In the genomic region with DNA sequence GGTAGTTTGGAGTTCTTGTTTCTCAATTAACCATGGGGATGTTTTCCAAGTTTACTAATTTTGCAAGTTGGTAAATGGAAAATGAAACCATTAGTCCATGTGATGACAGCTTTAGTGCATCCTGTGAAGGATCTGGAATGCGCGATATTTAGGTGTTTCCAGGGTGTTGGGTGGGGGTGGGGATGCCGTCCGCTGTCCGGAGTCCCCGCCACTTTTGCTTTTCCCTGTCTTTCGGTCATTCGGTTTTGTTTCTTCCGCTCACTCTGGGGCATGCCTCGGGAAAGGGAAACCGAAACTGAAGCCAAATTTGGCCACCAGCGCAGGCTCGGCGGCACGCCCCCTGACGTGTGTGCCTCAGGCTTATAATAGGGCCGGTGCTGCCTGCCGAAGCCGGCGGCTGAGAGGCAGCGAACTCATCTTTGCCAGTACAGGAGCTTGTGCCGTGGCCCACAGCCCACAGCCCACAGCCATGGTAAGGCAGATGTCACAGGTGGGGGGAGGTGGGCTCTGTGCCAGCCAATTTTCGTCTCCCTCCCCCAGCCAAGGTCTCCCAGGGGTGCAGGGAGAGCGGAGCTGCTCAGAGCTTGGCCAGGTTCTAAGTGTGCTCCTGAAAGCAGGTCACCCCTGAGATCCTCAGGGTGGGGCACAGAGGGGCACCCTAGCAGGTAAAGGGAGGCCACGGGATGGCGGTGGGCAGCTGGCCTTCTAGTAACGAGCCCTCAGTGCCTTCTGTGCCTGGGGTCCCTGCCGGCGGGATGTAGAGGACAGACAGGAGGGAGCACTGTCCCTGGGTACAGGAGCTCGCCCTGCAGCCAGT, we compare ENCODE assay signal across 8 cellular contexts. TPM values are rescaled to one million over a fixed set of nuclear protein-coding genes. Genes with fewer than 3 reads are reported as not detected.
DNase-seq lines count a peak whose midpoint lies in the region; ATAC-seq and FAIRE-seq lines count a peak whose summit lies in the region.

TSS of gene ISG15 (plus strand) at position 393 of the 817 bp plus-strand sequence. CDS start at position 470, 77 bp downstream.

- peak; percentile 72 for DNase-seq in GM19239 (ENCODE audit: insufficient read length, low spot score)
- peak; percentile 98 for DNase-seq in OCI-M1 (lab: John Stamatoyannopoulos, UW)
- peak; percentile 88 for DNase-seq in activated T-cell treated with anti-CD3 and anti-CD28 coated beads, Interleukin-2, amount 50 U/mL, for 1 hour
- peak; percentile 69 for DNase-seq in stimulated activated CD8-positive, alpha-beta memory T cell treated with anti-CD3 and anti-CD28 coated beads, Interleukin-7, amount 100 ng/mL, for 24 hours (ENCODE audit: low read depth)

- H3K9me3 ChIP-seq in BLaER1 treated with 17β-estradiol and CSF1 and Interleukin-3, amounts not matched to agents 10 nM and 100 nM (replicated peaks in 1 of 11) = peaks cover 0 to 6% (median 0%) of the 10 kb centered on the region in 11 experiments; a peak in 3 of 22 replicates
- H3K9me3 ChIP-seq in esophagus (ENCODE audit: control insufficient read depth in 2 of 2, insufficient read depth in 1 of 2, low read depth in 1 of 2, low read length in 1 of 2) (no peaks in the 10 kb centered on the region), muscle layer of colon (ENCODE audit: low read length) (no peaks in the 10 kb centered on the region)

- H4K20me1 ChIP-seq in BLaER1 treated with 17β-estradiol and CSF1 and Interleukin-3, amounts not matched to agents 10 nM and 100 nM = no peaks in the 10 kb centered on the region

- WGBS in esophagus, 2 donors = 3 to 4% methylated on average over 29 to 30 of the region's 30 CpGs

- peak within 1 kb of the TSS; percentile 70 to 82 (median 79) for H3K9ac ChIP-seq in BLaER1 treated with 17β-estradiol and CSF1 and Interleukin-3, amounts not matched to agents 10 nM and 100 nM
- H3K9ac ChIP-seq in muscle layer of colon (ENCODE audit: low read length) = peak within 1 kb of the TSS; percentile 83

- peaks cover 0 to 12% (median 0%) of the 10 kb centered on the region in 11 experiments; a peak in 5 of 22 replicates for H3K27me3 ChIP-seq in BLaER1 treated with 17β-estradiol and CSF1 and Interleukin-3, amounts not matched to agents 10 nM and 100 nM
- no peaks in the 10 kb centered on the region for H3K27me3 ChIP-seq in esophagus (ENCODE audit: control insufficient read depth in 1 of 2, insufficient read depth in 2 of 2, low read length in 2 of 2)
- H3K27me3 ChIP-seq in muscle layer of colon (ENCODE audit: control insufficient read depth in 1 of 2, insufficient read depth in 2 of 2, low read length in 2 of 2) = no peaks in the 10 kb centered on the region

- H3K27ac ChIP-seq in BLaER1 treated with 17β-estradiol and CSF1 and Interleukin-3, amounts not matched to agents 10 nM and 100 nM = peak within 1 kb of the TSS; percentile 36 to 84 (median 78); a peak in 21 of 22 replicates
- peak within 1 kb of the TSS; percentile 81 to 90 for H3K27ac ChIP-seq in esophagus (ENCODE audit: low read depth in 2 of 2, low read length in 1 of 2)
- peak within 1 kb of the TSS; percentile 81 for H3K27ac ChIP-seq in muscle layer of colon (ENCODE audit: low read depth, low read length)

- peak within 1 kb of the TSS; percentile 94 to 99 (median 97) for H3K4me2 ChIP-seq in BLaER1 treated with 17β-estradiol and CSF1 and Interleukin-3, amounts not matched to agents 10 nM and 100 nM

- FAIRE-seq in GM19239 (lab: Jason Lieb, UNC) = peak; percentile 94

- peaks cover 29 to 48% (median 41%) of the 10 kb centered on the region in 10 experiments for H3K4me1 ChIP-seq in BLaER1 treated with 17β-estradiol and CSF1 and Interleukin-3, amounts not matched to agents 10 nM and 100 nM
- peaks cover 2 to 9% of the 10 kb centered on the region in 2 donors for H3K4me1 ChIP-seq in esophagus (ENCODE audit: control insufficient read depth in 2 of 2, insufficient read depth in 2 of 2, low read length in 1 of 2)
- peaks cover 13% of the 10 kb centered on the region for H3K4me1 ChIP-seq in muscle layer of colon (ENCODE audit: insufficient read depth, low read length)

- peak; percentile 85 for ATAC-seq in HG03442 (IDR thresholded peaks at IDR 0.05; ENCODE audit: unreplicated experiment)

- H3K4me3 ChIP-seq in BLaER1 treated with 17β-estradiol and CSF1 and Interleukin-3, amounts not matched to agents 10 nM and 100 nM = peak within 1 kb of the TSS; percentile 63 to 81 (median 68)
- peak within 1 kb of the TSS; percentile 55 to 76 for H3K4me3 ChIP-seq in esophagus (ENCODE audit: low read depth in 1 of 2, low read length in 2 of 2)
- H3K4me3 ChIP-seq in muscle layer of colon (ENCODE audit: low read depth in 1 of 2, low read length in 2 of 2) = peak within 1 kb of the TSS; percentile 74 to 80

- no peaks in the 10 kb centered on the region for H3K36me3 ChIP-seq in BLaER1 treated with 17β-estradiol and CSF1 and Interleukin-3, amounts not matched to agents 10 nM and 100 nM
- H3K36me3 ChIP-seq in esophagus (ENCODE audit: control insufficient read depth in 2 of 2, insufficient read depth in 2 of 2, low read length in 1 of 2) = no peaks in the 10 kb centered on the region
- H3K36me3 ChIP-seq in muscle layer of colon (ENCODE audit: insufficient read depth, low read length) = no peaks in the 10 kb centered on the region

RNA-seq across cellular contexts. Expression of gene ISG15, which starts in this region (rescaled TPM):
- polyA plus RNA-seq in esophagus = 10 to 100 TPM; 17.8 to 40.7 TPM

Comparison
In these comparisons a context has a peak if more than half of its experiments do, and no peak if none do; other contexts are left out.
1. Peak in every context shown above with its lines: DNase-seq, ATAC-seq, H3K4me3 ChIP-seq and H3K27ac ChIP-seq.